Comparison of ENCODE assay signal across 8 cellular contexts in genomic region chr14:102096569-102097188, GRCh38. TPM values are rescaled to one million over a fixed set of nuclear protein-coding genes. Genes with fewer than 3 reads are reported as not detected.
DNase-seq lines count a peak whose midpoint lies in the region; ATAC-seq and TF ChIP-seq lines count a peak whose summit lies in the region.

No MANE protein-coding gene starts in this region.

- H4K20me1 ChIP-seq in OCI-LY7 (ENCODE audit: insufficient read depth, low read length), result no peaks in the 10 kb centered on the region

- H3K9me3 Mint-ChIP-seq in CD8-positive, alpha-beta memory T cell, result no peaks in the 10 kb centered on the region
- H3K9me3 Mint-ChIP-seq in natural killer cell treated with Interleukin-12 subunit alpha and Interleukin-12 subunit beta and Interleukin-15 and Interleukin-18, amount 100 ng/mL, for 72 hours, result no peaks in the 10 kb centered on the region
- H3K9me3 Mint-ChIP-seq in stimulated activated naive B cell treated with anti-CD40 and anti-IgM and Interleukin-4, amounts not matched to agents 10 μg/mL and 1 μg/mL and 100 μg/mL, for 72 hours, result no peaks in the 10 kb centered on the region

- DNase-seq in CD8-positive, alpha-beta memory T cell, result peak; percentile 51 to 82 (median 63)
- DNase-seq in OCI-LY7 (ENCODE audit: low spot score) (peak; percentile 74), fibroblast of gingiva (ENCODE audit: low read depth) (peak; percentile 62), GF-D8 (lab: John Stamatoyannopoulos, UW) (no peak)
- peak; percentile 82 to 83 for DNase-seq in activated T-cell treated with anti-CD3 and anti-CD28 coated beads, Interleukin-2, amount 50 U/mL, for 48 hours
- DNase-seq in natural killer cell treated with Interleukin-12 subunit alpha and Interleukin-12 subunit beta and Interleukin-15 and Interleukin-18, amount 100 ng/mL, for 72 hours (ENCODE audit: low spot score), result peak; percentile 75
- DNase-seq in stimulated activated naive B cell treated with anti-CD40 and anti-IgM and Interleukin-4, amounts not matched to agents 10 μg/mL and 1 μg/mL and 100 μg/mL, for 72 hours, result peak; percentile 21

- no peaks in the 10 kb centered on the region for H3K27me3 ChIP-seq in CD8-positive, alpha-beta memory T cell (ENCODE audit: insufficient read depth, low read length, poor library complexity, severe bottlenecking)
- H3K27me3 ChIP-seq in HUES6 (ENCODE audit: control insufficient read depth, insufficient read depth, low read length), result no peaks in the 10 kb centered on the region

- H3K4me3 ChIP-seq in CD8-positive, alpha-beta memory T cell (ENCODE audit: low read length), result no peak overlapping the region
- H3K4me3 ChIP-seq in HUES6 (ENCODE audit: low read depth, low read length) (no peak overlapping the region), OCI-LY7 (ENCODE audit: low read depth, low read length, poor library complexity, severe bottlenecking) (no peak overlapping the region)

- BruUV-seq in OCI-LY7 (replicated peaks; lab: Mats Ljungman, UMichigan), result no TSS peak

- peaks cover 0 to under 1% of the 10 kb centered on the region in 2 donors for H3K27me3 Mint-ChIP-seq in CD8-positive, alpha-beta memory T cell
- peaks cover 0 to 2% of the 10 kb centered on the region in 2 donors for H3K27me3 Mint-ChIP-seq in natural killer cell treated with Interleukin-12 subunit alpha and Interleukin-12 subunit beta and Interleukin-15 and Interleukin-18, amount 100 ng/mL, for 72 hours
- H3K27me3 Mint-ChIP-seq in stimulated activated naive B cell treated with anti-CD40 and anti-IgM and Interleukin-4, amounts not matched to agents 10 μg/mL and 1 μg/mL and 100 μg/mL, for 72 hours, result no peaks in the 10 kb centered on the region

- intact Hi-C loops in OCI-LY7 (cut with micrococcal nuclease; ENCODE audit: unreplicated experiment), result loop anchor here (1.0 kb wide), 3 partner anchors 33 to 389 kb away; no protein-coding TSS in a partner anchor

- H3K27ac Mint-ChIP-seq in CD8-positive, alpha-beta memory T cell, result peak overlapping the region in 2 of 8 donors; percentile 82 to 95
- peak overlapping the region in 1 of 2 donors; percentile 0 for H3K27ac Mint-ChIP-seq in natural killer cell treated with Interleukin-12 subunit alpha and Interleukin-12 subunit beta and Interleukin-15 and Interleukin-18, amount 100 ng/mL, for 72 hours
- H3K27ac Mint-ChIP-seq in stimulated activated naive B cell treated with anti-CD40 and anti-IgM and Interleukin-4, amounts not matched to agents 10 μg/mL and 1 μg/mL and 100 μg/mL, for 72 hours, result no peak overlapping the region

- H3K9ac ChIP-seq in HUES6 (ENCODE audit: low read length), result no peak overlapping the region

- peak overlapping the region; percentile 20; the same call in 1 of the 2 replicates for H2AFZ ChIP-seq in OCI-LY7 (ENCODE audit: low read length)

- no peak overlapping the region for H3K4me3 Mint-ChIP-seq in CD8-positive, alpha-beta memory T cell
- H3K4me3 Mint-ChIP-seq in natural killer cell treated with Interleukin-12 subunit alpha and Interleukin-12 subunit beta and Interleukin-15 and Interleukin-18, amount 100 ng/mL, for 72 hours, result no peak overlapping the region
- peak overlapping the region in 1 of 2 donors; percentile 39 for H3K4me3 Mint-ChIP-seq in stimulated activated naive B cell treated with anti-CD40 and anti-IgM and Interleukin-4, amounts not matched to agents 10 μg/mL and 1 μg/mL and 100 μg/mL, for 72 hours

- H3K4me2 ChIP-seq in OCI-LY7 (ENCODE audit: low read length), result no peak overlapping the region

- H3K36me3 Mint-ChIP-seq in CD8-positive, alpha-beta memory T cell, result no peaks in the 10 kb centered on the region
- H3K36me3 Mint-ChIP-seq in natural killer cell treated with Interleukin-12 subunit alpha and Interleukin-12 subunit beta and Interleukin-15 and Interleukin-18, amount 100 ng/mL, for 72 hours, result no peaks in the 10 kb centered on the region
- H3K36me3 Mint-ChIP-seq in stimulated activated naive B cell treated with anti-CD40 and anti-IgM and Interleukin-4, amounts not matched to agents 10 μg/mL and 1 μg/mL and 100 μg/mL, for 72 hours, result peaks cover 3 to 4% of the 10 kb centered on the region in 2 donors

- CTCF ChIA-PET in CD8-positive, alpha-beta memory T cell (lab: Charles Lee), result interaction anchor here (0.8 to 4.5 kb wide), 27 partner anchors 8 to 390 kb away, joined by 3 to 56 read pairs (median 5); partner anchors contain the start of gene DYNC1H1
- CTCF ChIA-PET in OCI-LY7 (lab: Charles Lee; ENCODE audit: unreplicated experiment), result interaction anchor here (1.3 kb wide), 1 partner anchor 10 kb away, joined by 4 read pairs; no protein-coding TSS in a partner anchor

- POLR2A ChIA-PET in CD8-positive, alpha-beta memory T cell (lab: Charles Lee), result interaction anchor here (0.6 kb wide), 1 partner anchor 150 kb away, joined by 10 read pairs; no protein-coding TSS in a partner anchor
- POLR2A ChIA-PET in OCI-LY7 (lab: Charles Lee), result interaction anchor here (0.7 to 1.3 kb wide), 6 partner anchors 9 to 377 kb away, joined by 3 to 6 read pairs (median 3); no protein-coding TSS in a partner anchor

- TF ChIP-seq CTCF in OCI-LY7 (conservative IDR thresholded peaks at IDR 0.05; ENCODE audit: low read length), result peak; percentile 98

- peaks cover 3 to 4% (median 4%) of the 10 kb centered on the region in 3 donors for H3K4me1 Mint-ChIP-seq in CD8-positive, alpha-beta memory T cell
- H3K4me1 Mint-ChIP-seq in natural killer cell treated with Interleukin-12 subunit alpha and Interleukin-12 subunit beta and Interleukin-15 and Interleukin-18, amount 100 ng/mL, for 72 hours (ENCODE audit: low read depth in 2 of 2), result peaks cover 3 to 13% of the 10 kb centered on the region in 2 donors
- H3K4me1 Mint-ChIP-seq in stimulated activated naive B cell treated with anti-CD40 and anti-IgM and Interleukin-4, amounts not matched to agents 10 μg/mL and 1 μg/mL and 100 μg/mL, for 72 hours, result peaks cover 20 to 26% of the 10 kb centered on the region in 2 donors

- no peaks in the 10 kb centered on the region for H3K9me2 ChIP-seq in OCI-LY7 (ENCODE audit: insufficient read depth, low read length)

- H3K4me1 ChIP-seq in CD8-positive, alpha-beta memory T cell (ENCODE audit: insufficient read depth, low read length), result peaks cover 4% of the 10 kb centered on the region
- H3K4me1 ChIP-seq in HUES6 (ENCODE audit: control insufficient read depth, insufficient read depth, low read length) (peaks cover 26% of the 10 kb centered on the region), OCI-LY7 (ENCODE audit: insufficient read depth, low read length, poor library complexity, severe bottlenecking) (peaks cover 7% of the 10 kb centered on the region)

- no peaks in the 10 kb centered on the region for H3K9me3 ChIP-seq in CD8-positive, alpha-beta memory T cell (ENCODE audit: low read length)
- H3K9me3 ChIP-seq in HUES6 (ENCODE audit: control insufficient read depth, insufficient read depth, low read depth, low read length) (no peaks in the 10 kb centered on the region), OCI-LY7 (ENCODE audit: low read length) (no peaks in the 10 kb centered on the region)

- ATAC-seq in natural killer cell treated with Interleukin-12 subunit alpha and Interleukin-12 subunit beta and Interleukin-15 and Interleukin-18, amount 100 ng/mL, for 72 hours, result peak; percentile 61 to 78
- peak; percentile 64 to 70 for ATAC-seq in stimulated activated naive B cell treated with anti-CD40 and anti-IgM and Interleukin-4, amounts not matched to agents 10 μg/mL and 1 μg/mL and 100 μg/mL, for 72 hours (replicated peaks)

- H3K27ac ChIP-seq in CD8-positive, alpha-beta memory T cell (ENCODE audit: low read depth, low read length), result no peak overlapping the region
- H3K27ac ChIP-seq in HUES6 (ENCODE audit: low read depth, low read length), result 0 out of 2 replicates have a peak overlapping the region, but pooled peaks have one; percentile 18
- no peak overlapping the region for H3K27ac ChIP-seq in OCI-LY7 (ENCODE audit: low read depth, low read length, poor library complexity, severe bottlenecking)

- H3K79me2 ChIP-seq in OCI-LY7 (ENCODE audit: insufficient read depth, low read depth, low read length), result no peaks in the 10 kb centered on the region

- H3K36me3 ChIP-seq in CD8-positive, alpha-beta memory T cell (ENCODE audit: insufficient read depth, low read length), result no peaks in the 10 kb centered on the region
- H3K36me3 ChIP-seq in HUES6 (ENCODE audit: control insufficient read depth, insufficient read depth, low read length) (no peaks in the 10 kb centered on the region), OCI-LY7 (ENCODE audit: insufficient read depth, low read length) (no peaks in the 10 kb centered on the region)

RNA-seq across cellular contexts. Expression of gene HSP90AA1, which starts 9.8 kb away (rescaled TPM):
- total RNA-seq in CD8-positive, alpha-beta memory T cell, result 1,000 to 10,000 TPM; 1,459 to 1,586 TPM
- polyA plus RNA-seq in CD8-positive, alpha-beta memory T cell, result 579 TPM
- total RNA-seq in OCI-LY7 (2014; rRNA removed; shearing (Covaris generic)), result 294 and 344 TPM in 2 replicates
- total RNA-seq in OCI-LY7 (2022), result 610 and 704 TPM in 2 replicates
- total RNA-seq in natural killer cell treated with Interleukin-12 subunit alpha and Interleukin-12 subunit beta and Interleukin-15 and Interleukin-18, amount 100 ng/mL, for 72 hours, result 100 to 1,000 TPM; 831 to 919 TPM

RNA-seq across cellular contexts. Expression of gene WDR20, which starts 43.0 kb away (rescaled TPM):
- total RNA-seq in CD8-positive, alpha-beta memory T cell, result 10 to 100 TPM; 32.8 to 35.2 TPM
- polyA plus RNA-seq in CD8-positive, alpha-beta memory T cell, result 16.8 TPM
- 13.3 and 18.0 TPM in 2 replicates for total RNA-seq in OCI-LY7 (2014; rRNA removed; shearing (Covaris generic))
- total RNA-seq in OCI-LY7 (2022), result 31.0 and 40.6 TPM in 2 replicates
- 10 to 100 TPM; 44.9 to 59.3 TPM for total RNA-seq in natural killer cell treated with Interleukin-12 subunit alpha and Interleukin-12 subunit beta and Interleukin-15 and Interleukin-18, amount 100 ng/mL, for 72 hours
